15 cellular contexts compared by ENCODE assay signal in the genomic region with DNA sequence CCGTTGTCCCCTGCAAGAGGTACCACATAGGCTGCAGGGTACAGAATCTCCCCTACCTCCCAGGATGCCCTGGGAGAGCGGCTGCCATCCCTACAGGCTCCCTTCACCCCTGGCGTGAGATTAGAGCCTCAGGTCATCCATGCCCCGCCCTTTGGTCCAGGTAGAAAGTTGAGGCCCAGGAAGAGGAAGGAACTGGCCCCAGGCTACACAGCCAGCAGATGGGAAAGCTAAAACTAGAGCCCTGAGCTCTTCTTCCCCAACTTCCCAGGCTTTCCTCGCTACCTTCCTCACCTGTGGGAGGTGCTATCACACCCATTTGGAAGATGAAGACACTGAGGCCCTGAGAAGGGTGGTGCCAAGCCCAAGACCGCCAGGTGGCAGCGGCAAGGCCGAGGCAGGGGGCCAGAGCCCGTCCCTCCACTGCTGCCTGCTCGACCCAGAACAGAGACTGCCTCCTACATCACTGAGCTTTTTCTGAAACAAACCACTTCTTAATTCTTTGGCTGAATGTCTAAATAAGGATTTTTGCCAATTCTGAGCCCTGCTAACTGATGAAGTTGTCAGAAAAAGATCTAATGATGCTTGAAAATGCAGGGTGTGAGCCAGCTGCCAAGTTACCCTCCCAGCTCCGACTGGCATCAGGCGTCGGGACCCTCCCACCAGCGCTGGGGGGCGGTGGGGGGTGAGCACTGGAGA. TPM values are rescaled to one million over a fixed set of nuclear protein-coding genes. Genes with fewer than 3 reads are reported as not detected.
DNase-seq lines count a peak whose midpoint lies in the region; ATAC-seq and TF ChIP-seq lines count a peak whose summit lies in the region.
"Had no signal": no experiment of that assay in that cellular context is flagged by ENCODE, and none has a peak within 500 bp of the region (broad histone marks: within the 10 kb centered on the region; RNA-seq: fewer than 3 reads in every experiment).

No MANE protein-coding gene starts in this region.

- H3K4me3 Mint-ChIP-seq in activated T-helper 2 cell treated with anti-CD3 and anti-CD28 coated beads, Interferon-gamma antibody, Interleukin-2, Interleukin-4, amounts not matched to agents 10 μg/mL and 5 μg/mL and 100 μg/mL, durations not matched to agents 14 hours and 24 hours and 36 hours (ENCODE audit: low read depth): no peak overlapping the region
- H3K4me3 Mint-ChIP-seq: activated CD4-positive, alpha-beta T cell treated with anti-CD3 and anti-CD28 coated beads, Interleukin-2, amount 10 ng/mL, durations not matched to agents 24 days and 14 days; B cell; natural killer cell had no signal

- H3K9me3 ChIP-seq in iPS DF 6.9 (ENCODE audit: control insufficient read depth, insufficient read depth, low read length) (no peaks in the 10 kb centered on the region), osteoblast (ENCODE audit: low read depth, low read length) (no peaks in the 10 kb centered on the region)

- no peak for ATAC-seq in esophagus mucosa
- ATAC-seq: natural killer cell had no signal

- peaks cover 9% of the 10 kb centered on the region for H3K27me3 Mint-ChIP-seq in activated T-helper 2 cell treated with anti-CD3 and anti-CD28 coated beads, Interferon-gamma antibody, Interleukin-2, Interleukin-4, amounts not matched to agents 10 μg/mL and 5 μg/mL and 100 μg/mL, durations not matched to agents 14 hours and 24 hours and 36 hours (ENCODE audit: low read depth)

- H3K79me2 ChIP-seq in osteoblast (ENCODE audit: insufficient read depth, low read length): no peaks in the 10 kb centered on the region

- H3K36me3 Mint-ChIP-seq in activated T-helper 2 cell treated with anti-CD3 and anti-CD28 coated beads, Interferon-gamma antibody, Interleukin-2, Interleukin-4, amounts not matched to agents 10 μg/mL and 5 μg/mL and 100 μg/mL, durations not matched to agents 14 hours and 24 hours and 36 hours (ENCODE audit: low read depth): no peaks in the 10 kb centered on the region
- H3K36me3 Mint-ChIP-seq: natural killer cell had no signal

- H3K27ac ChIP-seq in iPS DF 6.9 (ENCODE audit: low read length) (no peak overlapping the region), osteoblast (ENCODE audit: low read depth, low read length) (no peak overlapping the region)

- no peaks in the 10 kb centered on the region for H4K20me1 ChIP-seq in osteoblast (ENCODE audit: insufficient read depth, low read length)

- no peak overlapping the region for H2AFZ ChIP-seq in osteoblast (ENCODE audit: low read length)

- no peak overlapping the region for H3K27ac Mint-ChIP-seq in activated T-helper 2 cell treated with anti-CD3 and anti-CD28 coated beads, Interferon-gamma antibody, Interleukin-2, Interleukin-4, amounts not matched to agents 10 μg/mL and 5 μg/mL and 100 μg/mL, durations not matched to agents 14 hours and 24 hours and 36 hours
- H3K27ac Mint-ChIP-seq: activated CD4-positive, alpha-beta T cell treated with anti-CD3 and anti-CD28 coated beads, Interleukin-2, amount 10 ng/mL, durations not matched to agents 24 days and 14 days; B cell; natural killer cell had no signal

- no peak overlapping the region for H3K4me3 ChIP-seq in iPS DF 6.9 (ENCODE audit: low read length)
- H3K4me3 ChIP-seq in osteoblast (ENCODE audit: insufficient read depth, low read length): no peak overlapping the region

- DNase-seq in 8988T: peak; percentile 63
- DNase-seq in OCI-M1 (lab: John Stamatoyannopoulos, UW): peak; percentile 17
- peak; percentile 37 for DNase-seq in iPS DF 6.9 (ENCODE audit: low read depth, low spot score)
- DNase-seq in stimulated activated CD4-positive, alpha-beta T cell treated with anti-CD3 and anti-CD28 coated beads, Interleukin-12 subunit alpha, Interleukin-12 subunit beta, amount 100 ng/mL, for 4 hours: no peak
- no peak for DNase-seq in activated T-helper 2 cell treated with anti-CD3 and anti-CD28 coated beads, Interferon-gamma antibody, Interleukin-2, Interleukin-4, amounts not matched to agents 10 μg/mL and 5 μg/mL and 100 μg/mL, durations not matched to agents 14 hours and 24 hours and 36 hours (ENCODE audit: low spot score)
- DNase-seq in osteoblast (ENCODE audit: insufficient read length, low spot score, missing footprints): no peak
- DNase-seq: activated CD4-positive, alpha-beta T cell treated with anti-CD3 and anti-CD28 coated beads, Interleukin-2, amount 10 ng/mL, durations not matched to agents 24 days and 14 days; natural killer cell; NCI-H510A; SHP77 had no signal

- H3K9me3 Mint-ChIP-seq in activated T-helper 2 cell treated with anti-CD3 and anti-CD28 coated beads, Interferon-gamma antibody, Interleukin-2, Interleukin-4, amounts not matched to agents 10 μg/mL and 5 μg/mL and 100 μg/mL, durations not matched to agents 14 hours and 24 hours and 36 hours: no peaks in the 10 kb centered on the region
- H3K9me3 Mint-ChIP-seq: activated CD4-positive, alpha-beta T cell treated with anti-CD3 and anti-CD28 coated beads, Interleukin-2, amount 10 ng/mL, durations not matched to agents 24 days and 14 days; natural killer cell had no signal

- H3K27me3 ChIP-seq in iPS DF 6.9 (ENCODE audit: control insufficient read depth, insufficient read depth, low read length): no peaks in the 10 kb centered on the region
- H3K27me3 ChIP-seq in osteoblast (ENCODE audit: insufficient read depth, low read length): peaks cover 85% of the 10 kb centered on the region

- no CpG with 5 or more reads among the region's 15 CpGs for WGBS in iPS DF 6.9 (ENCODE audit: insufficient coverage, insufficient read length)

- H3K4me1 ChIP-seq in iPS DF 6.9 (ENCODE audit: control insufficient read depth, insufficient read depth, low read length) (peaks cover 5% of the 10 kb centered on the region), osteoblast (ENCODE audit: insufficient read depth, low read length) (no peaks in the 10 kb centered on the region)

- H3K36me3 ChIP-seq in iPS DF 6.9 (ENCODE audit: control insufficient read depth, insufficient read depth, low read length): no peaks in the 10 kb centered on the region
- no peaks in the 10 kb centered on the region for H3K36me3 ChIP-seq in osteoblast (ENCODE audit: insufficient read depth, low read length)

- TF ChIP-seq CTCF in GM12874 (IDR thresholded peaks at IDR 0.05; ENCODE audit: insufficient read depth, low read depth, low read length) (0 out of 2 replicates have a peak, but pooled peaks have one; percentile 12), osteoblast (IDR thresholded peaks at IDR 0.05; ENCODE audit: extremely low read depth, low read depth, low read length) (no peak)

- no peak overlapping the region for H3K4me2 ChIP-seq in osteoblast (ENCODE audit: insufficient read depth, low read length)

- no peaks in the 10 kb centered on the region for H3K4me1 Mint-ChIP-seq in activated T-helper 2 cell treated with anti-CD3 and anti-CD28 coated beads, Interferon-gamma antibody, Interleukin-2, Interleukin-4, amounts not matched to agents 10 μg/mL and 5 μg/mL and 100 μg/mL, durations not matched to agents 14 hours and 24 hours and 36 hours (ENCODE audit: low read depth)

- intact Hi-C loops in activated T-helper 2 cell treated with anti-CD3 and anti-CD28 coated beads, Interferon-gamma antibody, Interleukin-2, Interleukin-4, amounts not matched to agents 10 μg/mL and 5 μg/mL and 100 μg/mL, durations not matched to agents 14 hours and 24 hours and 36 hours (cut with micrococcal nuclease): no loop called here

RNA-seq across cellular contexts. Expression of gene CIB4, which starts 25.7 kb away (rescaled TPM):
- not detected for total RNA-seq in esophagus mucosa
- not detected in 2 replicates for total RNA-seq in activated T-helper 2 cell treated with anti-CD3 and anti-CD28 coated beads, Interferon-gamma antibody, Interleukin-2, Interleukin-4, amounts not matched to agents 10 μg/mL and 5 μg/mL and 100 μg/mL, durations not matched to agents 14 hours and 24 hours and 36 hours
- not detected in 2 replicates for total RNA-seq in osteoblast
- total RNA-seq: activated CD4-positive, alpha-beta T cell treated with anti-CD3 and anti-CD28 coated beads, Interleukin-2, amount 10 ng/mL, durations not matched to agents 24 days and 14 days; B cell; fibroblast of lung; natural killer cell; ureter had no signal

Comparison
In these comparisons a context has a peak if more than half of its experiments do, and no peak if none do; other contexts are left out.
1. DNase-seq: peak in 8988T (single experiment), OCI-M1 (single experiment) and iPS DF 6.9 (single experiment); none in stimulated activated CD4-positive, alpha-beta T cell treated with anti-CD3 and anti-CD28 coated beads, Interleukin-12 subunit alpha, Interleukin-12 subunit beta, amount 100 ng/mL, for 4 hours (single experiment), activated T-helper 2 cell treated with anti-CD3 and anti-CD28 coated beads, Interferon-gamma antibody, Interleukin-2, Interleukin-4, amounts not matched to agents 10 μg/mL and 5 μg/mL and 100 μg/mL, durations not matched to agents 14 hours and 24 hours and 36 hours (single experiment) and osteoblast (single experiment).